8 cellular contexts compared by ENCODE assay signal in genomic region chr15:75836953-75837321, GRCh38. TPM values are rescaled to one million over a fixed set of nuclear protein-coding genes. Genes with fewer than 3 reads are reported as not detected.
A peak's percentile ranks its signal among the peaks of the same experiment; 100 is the strongest.
DNase-seq lines count a peak whose midpoint lies in the region; ATAC-seq, FAIRE-seq and TF ChIP-seq lines count a peak whose summit lies in the region.

No MANE protein-coding gene starts in this region.

- H3K27me3 ChIP-seq in SK-N-SH (ENCODE audit: insufficient read depth) (no peaks in the 10 kb centered on the region), endothelial cell of umbilical vein (ENCODE audit: control insufficient read depth in 2 of 2, insufficient read depth in 2 of 2, low read length in 2 of 2) (no peaks in the 10 kb centered on the region), prostate gland (replicated peaks; ENCODE audit: insufficient read depth) (no peaks in the 10 kb centered on the region)

- CTCF ChIA-PET in SK-N-SH (lab: Yijun Ruan, JAX) (no interaction called here), endothelial cell of umbilical vein (lab: Charles Lee) (interaction anchor here (0.9 to 2.2 kb wide), 4 partner anchors 16 to 302 kb away, joined by 3 to 10 read pairs (median 4); no protein-coding TSS in a partner anchor)

- DNase-seq in SK-N-SH, result no peak
- peak; percentile 42 for DNase-seq in endothelial cell of umbilical vein (ENCODE audit: low read depth, low spot score)
- peak; percentile 18 for DNase-seq in stimulated activated CD8-positive, alpha-beta memory T cell treated with anti-CD3 and anti-CD28 coated beads, Interleukin-12 subunit alpha, Interleukin-12 subunit beta, amount 100 ng/mL, for 1 hour (ENCODE audit: low read depth)
- no peak for DNase-seq in prostate gland (ENCODE audit: low spot score)
- DNase-seq in hippocampal formation (lab: John Stamatoyannopoulos, UW), result no peak
- no peak for DNase-seq in NCI-H1048 (lab: John Stamatoyannopoulos, UW)

- dilution Hi-C loops in endothelial cell of umbilical vein (cut with MboI; ENCODE audit: extremely low pct_ligation_motif_present, low sequenced_read_pairs), result no loop called here

- no peak for TF ChIP-seq RAD21 in SK-N-SH (IDR thresholded peaks at IDR 0.05; ENCODE audit: low read length)

- no peak overlapping the region for H3K4me3 ChIP-seq in SK-N-SH (ENCODE audit: low read depth in 2 of 2, low read length in 1 of 2)
- H3K4me3 ChIP-seq in endothelial cell of umbilical vein (replicated peaks in 1 of 3; ENCODE audit: insufficient read depth in 1 of 3, low read depth in 1 of 3, low read length in 3 of 3), result no peak overlapping the region
- no peak overlapping the region for H3K4me3 ChIP-seq in prostate gland

- FAIRE-seq in endothelial cell of umbilical vein (lab: Jason Lieb, UNC), result peak; percentile 73

- H4K20me1 ChIP-seq in SK-N-SH (ENCODE audit: insufficient read depth) (no peaks in the 10 kb centered on the region), endothelial cell of umbilical vein (replicated peaks; ENCODE audit: control insufficient read depth, extremely low read depth, insufficient read depth, low read length) (no peaks in the 10 kb centered on the region)

- H3K9me3 ChIP-seq in SK-N-SH (no peaks in the 10 kb centered on the region), endothelial cell of umbilical vein (replicated peaks; ENCODE audit: control insufficient read depth, insufficient read depth, low read length) (no peaks in the 10 kb centered on the region), prostate gland (no peaks in the 10 kb centered on the region)

- no peaks in the 10 kb centered on the region for H3K9me2 ChIP-seq in SK-N-SH

- H3K36me3 ChIP-seq in SK-N-SH (replicated peaks in 1 of 2; ENCODE audit: control insufficient read depth in 1 of 2, insufficient read depth in 2 of 2, low read length in 1 of 2) (no peaks in the 10 kb centered on the region), endothelial cell of umbilical vein (ENCODE audit: control insufficient read depth in 2 of 2, extremely low read depth in 1 of 2, insufficient read depth in 2 of 2, low read length in 2 of 2) (no peaks in the 10 kb centered on the region), prostate gland (no peaks in the 10 kb centered on the region)

- H3K9ac ChIP-seq in SK-N-SH (no peak overlapping the region), endothelial cell of umbilical vein (replicated peaks; ENCODE audit: extremely low read depth, insufficient read depth, low read length) (no peak overlapping the region)

- H3K9me1 ChIP-seq in endothelial cell of umbilical vein (replicated peaks; ENCODE audit: control insufficient read depth, extremely low read depth, insufficient read depth, low read length), result no peaks in the 10 kb centered on the region

- BruUV-seq in endothelial cell of umbilical vein (replicated peaks; lab: Mats Ljungman, UMichigan), result no TSS peak

- H3K4me2 ChIP-seq in SK-N-SH, result no peak overlapping the region
- no peak overlapping the region for H3K4me2 ChIP-seq in endothelial cell of umbilical vein (ENCODE audit: insufficient read depth, low read length)

- H3K4me1 ChIP-seq in SK-N-SH (ENCODE audit: control insufficient read depth in 1 of 2, insufficient read depth in 2 of 2, low read depth in 1 of 2, low read length in 1 of 2), result peaks cover 3 to 7% of the 10 kb centered on the region in 2 experiments; a peak in 3 of 4 replicates
- peaks cover 10% of the 10 kb centered on the region for H3K4me1 ChIP-seq in endothelial cell of umbilical vein (ENCODE audit: control insufficient read depth, extremely low read depth, insufficient read depth, low read length)
- H3K4me1 ChIP-seq in prostate gland (replicated peaks), result no peaks in the 10 kb centered on the region

- H2AFZ ChIP-seq in SK-N-SH (ENCODE audit: low read depth) (peak overlapping the region; percentile 70), endothelial cell of umbilical vein (ENCODE audit: low read depth, low read length) (peak overlapping the region; percentile 25)

- ATAC-seq in GM18505 (IDR thresholded peaks at IDR 0.05; ENCODE audit: unreplicated experiment) (peak; percentile 62), HG02852 (IDR thresholded peaks at IDR 0.05; ENCODE audit: unreplicated experiment) (peak; percentile 62)

- no peak for TF ChIP-seq POLR2A in GM18505 (IDR thresholded peaks at IDR 0.05; ENCODE audit: borderline replicate concordance, extremely low read depth, insufficient read depth, insufficient read length)
- TF ChIP-seq POLR2A in endothelial cell of umbilical vein (IDR thresholded peaks at IDR 0.05; ENCODE audit: low read depth, low read length), result no peak
- TF ChIP-seq POLR2A in prostate gland (IDR thresholded peaks at IDR 0.05), result no peak

- WGBS in SK-N-SH (ENCODE audit: low lambda C conversion rate), result 98% methylated on average over 2 of the region's 2 CpGs
- WGBS in prostate gland, result 85% methylated on average over 2 of the region's 2 CpGs

- H3K79me2 ChIP-seq in SK-N-SH (ENCODE audit: insufficient read depth), result no peaks in the 10 kb centered on the region
- H3K79me2 ChIP-seq in endothelial cell of umbilical vein (ENCODE audit: control insufficient read depth, insufficient read depth, low read length), result no peaks in the 10 kb centered on the region

- TF ChIP-seq EP300 in SK-N-SH (IDR thresholded peaks at IDR 0.05; ENCODE audit: borderline replicate concordance in 1 of 2, low read depth in 1 of 2, low read length in 1 of 2), result no peak

- peak overlapping the region in 1 of 2 experiments; percentile 38; a peak in 2 of 4 replicates for H3K27ac ChIP-seq in SK-N-SH (ENCODE audit: low read depth in 2 of 2, low read length in 1 of 2)
- no peak overlapping the region for H3K27ac ChIP-seq in endothelial cell of umbilical vein (ENCODE audit: insufficient read depth, low read depth, low read length)
- no peak overlapping the region for H3K27ac ChIP-seq in prostate gland

- intact Hi-C loops in endothelial cell of umbilical vein (cut with micrococcal nuclease), result no loop called here
- intact Hi-C loops in prostate gland (cut with DNase I), result no loop called here

- TF ChIP-seq CTCF in SK-N-SH (IDR thresholded peaks at IDR 0.05), result 0 out of 2 replicates have a peak, but pooled peaks have one; percentile 8
- no peak for TF ChIP-seq CTCF in endothelial cell of umbilical vein (IDR thresholded peaks at IDR 0.05; ENCODE audit: extremely low read depth in 1 of 2, insufficient read depth in 1 of 2, low read depth in 1 of 2, low read length in 2 of 2)
- no peak for TF ChIP-seq CTCF in prostate gland (IDR thresholded peaks at IDR 0.05)

- POLR2A ChIA-PET in SK-N-SH (lab: Yijun Ruan, JAX), result no interaction called here
- POLR2A ChIA-PET in endothelial cell of umbilical vein (lab: Charles Lee), result interaction anchor here (0.6 kb wide), 1 partner anchor 68 kb away, joined by 3 read pairs; no protein-coding TSS in a partner anchor

- H3F3A ChIP-seq in SK-N-SH (replicated peaks; ENCODE audit: insufficient read depth), result peaks cover 30% of the 10 kb centered on the region

TF ChIP-seq in SK-N-SH, 30 proteins besides CTCF, POLR2A, EP300 and RAD21:
- TF ChIP-seq TAF1 (IDR thresholded peaks at IDR 0.05; ENCODE audit: borderline replicate concordance, low read depth, low read length), result no peak
- peak; percentile 22; the same call in 1 of the 2 replicates for TF ChIP-seq JUND (IDR thresholded peaks at IDR 0.05)
- TF ChIP-seq FOSL2 (IDR thresholded peaks at IDR 0.05; ENCODE audit: borderline replicate concordance, low read depth), result peak; percentile 55; the same call in 1 of the 2 replicates
- TF ChIP-seq, protein P1, sequence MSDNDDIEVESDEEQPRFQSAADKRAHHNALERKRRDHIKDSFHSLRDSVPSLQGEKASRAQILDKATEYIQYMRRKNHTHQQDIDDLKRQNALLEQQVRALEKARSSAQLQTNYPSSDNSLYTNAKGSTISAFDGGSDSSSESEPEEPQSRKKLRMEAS (IDR thresholded peaks at IDR 0.05; ENCODE audit: low read depth), result peak; percentile 68

TF ChIP-seq in endothelial cell of umbilical vein, 7 proteins besides CTCF, POLR2A, EP300 and RAD21:
- TF ChIP-seq FOS (IDR thresholded peaks at IDR 0.05; ENCODE audit: borderline replicate concordance, insufficient read depth, low read length) (peak; percentile 79), EZH2 (IDR thresholded peaks at IDR 0.05; ENCODE audit: borderline replicate concordance, low read depth, low read length, severe bottlenecking) (no peak), MYC (IDR thresholded peaks at IDR 0.05; ENCODE audit: low read depth, low read length) (no peak), JUN (IDR thresholded peaks at IDR 0.05; ENCODE audit: borderline replicate concordance, insufficient read depth, insufficient read length, low read depth) (no peak), POLR2AphosphoS5 (IDR thresholded peaks at IDR 0.05; ENCODE audit: insufficient read depth, low read depth, low read length) (no peak)

RNA-seq across cellular contexts. Expression of gene UBE2Q2, which starts 6.3 kb away (rescaled TPM):
- polyA plus RNA-seq in SK-N-SH (2012; rRNA removed) (14.5 and 15.4 TPM in 2 replicates), endothelial cell of umbilical vein (8.9 and 12.9 TPM in 2 replicates)
- 22.9 and 27.1 TPM in 2 replicates for polyA plus RNA-seq in SK-N-SH (2012; cell fraction: cytosol; rRNA removed)
- 13.9 and 17.6 TPM in 2 replicates for polyA plus RNA-seq in SK-N-SH (2012; cell fraction: nucleus; rRNA removed)
- total RNA-seq in endothelial cell of umbilical vein (28.5 and 32.8 TPM in 2 replicates), prostate gland (10 to 100 TPM; 33.1 to 67.5 TPM)
- 16.0 and 16.5 TPM in 2 replicates for polyA plus RNA-seq in endothelial cell of umbilical vein (2011; cell fraction: cytosol; rRNA removed)
- polyA plus RNA-seq in endothelial cell of umbilical vein (2011; cell fraction: nucleus; rRNA removed), result 24.1 and 31.9 TPM in 2 replicates
- polyA plus RNA-seq in endothelial cell of umbilical vein (2012), result 21.2 and 33.3 TPM in 2 replicates
- 11.3 and 14.0 TPM in 2 replicates for polyA minus RNA-seq in endothelial cell of umbilical vein
- polyA minus RNA-seq in endothelial cell of umbilical vein (2011; cell fraction: cytosol; rRNA and poly(A)+ RNA removed), result 8.7 TPM
- polyA minus RNA-seq in endothelial cell of umbilical vein (2011; cell fraction: nucleus; rRNA and poly(A)+ RNA removed), result 19.0 and 38.4 TPM in 2 replicates

Comparison
In these comparisons a context has a peak if more than half of its experiments do, and no peak if none do; other contexts are left out.
1. DNase-seq: peak in endothelial cell of umbilical vein (single experiment) and stimulated activated CD8-positive, alpha-beta memory T cell treated with anti-CD3 and anti-CD28 coated beads, Interleukin-12 subunit alpha, Interleukin-12 subunit beta, amount 100 ng/mL, for 1 hour (single experiment); none in SK-N-SH (single experiment), prostate gland (single experiment), hippocampal formation (0 of 2) and NCI-H1048 (single experiment).